ENCODE assay signal across 31 cellular contexts in genomic region chr17:11492511-11492910, GRCh38.
"Had no signal": no experiment of that assay in that cellular context is flagged by ENCODE, and none has a peak within 500 bp of the region (broad histone marks: within the 10 kb centered on the region; RNA-seq: fewer than 3 reads in every experiment).

No MANE protein-coding gene starts in this region.

- H3K27ac Mint-ChIP-seq: activated CD4-positive, alpha-beta memory T cell treated with anti-CD3 and anti-CD28 coated beads for 36 hours; activated CD4-positive, alpha-beta T cell treated with anti-CD3 and anti-CD28 coated beads for 36 hours; activated CD4-positive, alpha-beta T cell treated with anti-CD3 and anti-CD28 coated beads, Interleukin-2, amount 10 ng/mL, durations not matched to agents 24 days and 14 days; activated CD8-positive, alpha-beta memory T cell treated with anti-CD3 and anti-CD28 coated beads, Interleukin-2, amount 10 ng/mL, durations not matched to agents 7 days and 5 days; activated CD8-positive, alpha-beta T cell treated with anti-CD3 and anti-CD28 coated beads, Interleukin-2, amount 10 ng/mL, durations not matched to agents 7 days and 5 days; activated naive CD4-positive, alpha-beta T cell treated with anti-CD3 and anti-CD28 coated beads for 36 hours; activated naive CD4-positive, alpha-beta T cell treated with anti-CD3 and anti-CD28 coated beads, Interleukin-2, amount 50 U/mL, for 24 hours; activated naive CD8-positive, alpha-beta T cell treated with anti-CD3 and anti-CD28 coated beads for 36 hours; activated naive CD8-positive, alpha-beta T cell treated with anti-CD3 and anti-CD28 coated beads, Interleukin-2, amount 50 U/mL, for 24 hours; activated T-helper 1 cell treated with anti-CD3 and anti-CD28 coated beads, Interleukin-12 subunit alpha, Interleukin-12 subunit beta, Interleukin-2, Interleukin-4 antibody, amounts not matched to agents 30 ng/mL and 10 ng/mL and 1 ng/mL, durations not matched to agents 14 hours and 24 hours and 36 hours; activated T-helper 2 cell treated with anti-CD3 and anti-CD28 coated beads, Interferon-gamma antibody, Interleukin-2, Interleukin-4, amounts not matched to agents 10 μg/mL and 5 μg/mL and 100 μg/mL, durations not matched to agents 14 hours and 24 hours and 36 hours; brain; effector memory CD8-positive, alpha-beta T cell had no signal

- H3K4me1 ChIP-seq: ascending aorta, breast epithelium had no signal

- H3K4me3 ChIP-seq: ascending aorta, breast epithelium had no signal

- H3K27ac ChIP-seq: ascending aorta, breast epithelium, epithelial cell of prostate had no signal

- FAIRE-seq: endometrium, endothelial cell of umbilical vein, frontal cortex had no signal

- ATAC-seq: activated CD4-positive, alpha-beta T cell treated with anti-CD3 and anti-CD28 coated beads for 36 hours; activated CD8-positive, alpha-beta memory T cell treated with anti-CD3 and anti-CD28 coated beads, Interleukin-2, amount 10 ng/mL, durations not matched to agents 7 days and 5 days; activated CD8-positive, alpha-beta T cell treated with anti-CD3 and anti-CD28 coated beads, Interleukin-2, amount 10 ng/mL, durations not matched to agents 7 days and 5 days; activated naive CD8-positive, alpha-beta T cell treated with anti-CD3 and anti-CD28 coated beads, Interleukin-2, amount 50 U/mL, for 24 hours; effector memory CD8-positive, alpha-beta T cell had no signal

- H3K27me3 ChIP-seq: ascending aorta, breast epithelium had no signal

- H3K36me3 ChIP-seq: ascending aorta, breast epithelium had no signal

- H3K36me3 Mint-ChIP-seq: activated CD4-positive, alpha-beta memory T cell treated with anti-CD3 and anti-CD28 coated beads for 36 hours; activated CD8-positive, alpha-beta memory T cell treated with anti-CD3 and anti-CD28 coated beads, Interleukin-2, amount 10 ng/mL, durations not matched to agents 7 days and 5 days; activated naive CD4-positive, alpha-beta T cell treated with anti-CD3 and anti-CD28 coated beads, Interleukin-2, amount 50 U/mL, for 24 hours; activated naive CD8-positive, alpha-beta T cell treated with anti-CD3 and anti-CD28 coated beads for 36 hours; brain had no signal

- H3K4me1 Mint-ChIP-seq: activated CD4-positive, alpha-beta T cell treated with anti-CD3 and anti-CD28 coated beads for 36 hours; activated CD4-positive, alpha-beta T cell treated with anti-CD3 and anti-CD28 coated beads, Interleukin-2, amount 10 ng/mL, durations not matched to agents 24 days and 14 days; activated CD8-positive, alpha-beta memory T cell treated with anti-CD3 and anti-CD28 coated beads, Interleukin-2, amount 10 ng/mL, durations not matched to agents 7 days and 5 days; activated naive CD4-positive, alpha-beta T cell treated with anti-CD3 and anti-CD28 coated beads, Interleukin-2, amount 50 U/mL, for 24 hours; activated naive CD8-positive, alpha-beta T cell treated with anti-CD3 and anti-CD28 coated beads for 36 hours; activated naive CD8-positive, alpha-beta T cell treated with anti-CD3 and anti-CD28 coated beads, Interleukin-2, amount 50 U/mL, for 24 hours; central memory CD8-positive, alpha-beta T cell had no signal

- H3K9me3 Mint-ChIP-seq: activated naive CD8-positive, alpha-beta T cell treated with anti-CD3 and anti-CD28 coated beads for 36 hours had no signal

- H3K4me3 Mint-ChIP-seq: activated CD4-positive, alpha-beta memory T cell treated with anti-CD3 and anti-CD28 coated beads for 36 hours; activated CD4-positive, alpha-beta T cell treated with anti-CD3 and anti-CD28 coated beads for 36 hours; activated CD4-positive, alpha-beta T cell treated with anti-CD3 and anti-CD28 coated beads, Interleukin-2, amount 10 ng/mL, durations not matched to agents 24 days and 14 days; activated CD8-positive, alpha-beta memory T cell treated with anti-CD3 and anti-CD28 coated beads, Interleukin-2, amount 10 ng/mL, durations not matched to agents 7 days and 5 days; activated CD8-positive, alpha-beta T cell treated with anti-CD3 and anti-CD28 coated beads, Interleukin-2, amount 10 ng/mL, durations not matched to agents 7 days and 5 days; activated naive CD4-positive, alpha-beta T cell treated with anti-CD3 and anti-CD28 coated beads for 36 hours; activated naive CD4-positive, alpha-beta T cell treated with anti-CD3 and anti-CD28 coated beads, Interleukin-2, amount 50 U/mL, for 24 hours; activated naive CD8-positive, alpha-beta T cell treated with anti-CD3 and anti-CD28 coated beads for 36 hours; activated naive CD8-positive, alpha-beta T cell treated with anti-CD3 and anti-CD28 coated beads, Interleukin-2, amount 50 U/mL, for 24 hours; activated T-helper 1 cell treated with anti-CD3 and anti-CD28 coated beads, Interleukin-12 subunit alpha, Interleukin-12 subunit beta, Interleukin-2, Interleukin-4 antibody, amounts not matched to agents 30 ng/mL and 10 ng/mL and 1 ng/mL, durations not matched to agents 14 hours and 24 hours and 36 hours; brain; central memory CD8-positive, alpha-beta T cell; effector memory CD8-positive, alpha-beta T cell had no signal

- H3K27me3 Mint-ChIP-seq: activated CD4-positive, alpha-beta memory T cell treated with anti-CD3 and anti-CD28 coated beads for 36 hours; activated CD4-positive, alpha-beta T cell treated with anti-CD3 and anti-CD28 coated beads for 36 hours; activated CD4-positive, alpha-beta T cell treated with anti-CD3 and anti-CD28 coated beads, Interleukin-2, amount 10 ng/mL, durations not matched to agents 24 days and 14 days; activated CD8-positive, alpha-beta memory T cell treated with anti-CD3 and anti-CD28 coated beads, Interleukin-2, amount 10 ng/mL, durations not matched to agents 7 days and 5 days; activated naive CD4-positive, alpha-beta T cell treated with anti-CD3 and anti-CD28 coated beads, Interleukin-2, amount 50 U/mL, for 24 hours; activated naive CD8-positive, alpha-beta T cell treated with anti-CD3 and anti-CD28 coated beads for 36 hours; activated naive CD8-positive, alpha-beta T cell treated with anti-CD3 and anti-CD28 coated beads, Interleukin-2, amount 50 U/mL, for 24 hours; central memory CD8-positive, alpha-beta T cell; effector memory CD8-positive, alpha-beta T cell had no signal

- DNase-seq: activated CD4-positive, alpha-beta memory T cell treated with anti-CD3 and anti-CD28 coated beads for 36 hours; activated CD4-positive, alpha-beta T cell treated with anti-CD3 and anti-CD28 coated beads for 36 hours; activated CD4-positive, alpha-beta T cell treated with anti-CD3 and anti-CD28 coated beads, Interleukin-2, amount 10 ng/mL, durations not matched to agents 24 days and 14 days; activated CD4-positive, CD25-positive, alpha-beta regulatory T cell; activated CD4-positive, CD25-positive, alpha-beta regulatory T cell treated with anti-CD3 and anti-CD28 coated beads, Interleukin-2, amount 50 U/mL, for 72 hours; activated CD8-positive, alpha-beta memory T cell treated with anti-CD3 and anti-CD28 coated beads, Interleukin-2, amount 10 ng/mL, durations not matched to agents 7 days and 5 days; activated CD8-positive, alpha-beta memory T cell treated with anti-CD3 and anti-CD28 coated beads, Interleukin-2, amount 50 U/mL, for 4 hours; activated CD8-positive, alpha-beta T cell treated with anti-CD3 and anti-CD28 coated beads, Interleukin-2, amount 10 ng/mL, durations not matched to agents 7 days and 5 days; activated effector memory CD4-positive, alpha-beta T cell treated with anti-CD3 and anti-CD28 coated beads, Interleukin-2, amount 50 U/mL, for 16 hours; activated naive CD4-positive, alpha-beta T cell treated with anti-CD3 and anti-CD28 coated beads for 36 hours; activated naive CD8-positive, alpha-beta T cell treated with anti-CD3 and anti-CD28 coated beads for 36 hours; activated naive CD8-positive, alpha-beta T cell treated with anti-CD3 and anti-CD28 coated beads, Interleukin-2, amount 50 U/mL, for 24 hours; activated T-cell treated with anti-CD3 and anti-CD28 coated beads, Interleukin-2, amount 50 U/mL, for 1 hour; activated T-cell treated with anti-CD3 and anti-CD28 coated beads, Interleukin-2, amount 50 U/mL, for 48 hours; cortex of kidney; dermis blood vessel endothelial cell; effector CD4-positive, alpha-beta T cell; effector memory CD8-positive, alpha-beta T cell; foreskin fibroblast; T-helper 2 cell had no signal

- H3K9me3 ChIP-seq: ascending aorta, breast epithelium had no signal
